ENCODE assay signal across 11 cellular contexts in the genomic region with DNA sequence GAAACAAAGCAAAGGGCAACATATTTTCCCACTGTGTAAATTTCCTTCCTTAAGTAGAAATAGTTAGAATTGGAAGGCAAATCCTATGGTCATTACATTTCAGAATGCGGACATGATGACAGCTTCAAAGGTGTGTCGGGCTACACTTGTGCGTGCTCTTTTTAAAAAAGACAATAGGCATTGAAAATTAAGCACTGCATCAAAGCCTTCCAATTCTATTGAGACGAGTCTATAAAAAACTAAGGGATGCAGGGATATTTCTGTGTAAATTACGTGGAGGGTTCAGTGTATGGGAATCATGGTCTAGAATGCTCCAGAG.
DNase-seq lines count a peak whose midpoint lies in the region.
"Had no signal": no experiment of that assay in that cellular context is flagged by ENCODE, and none has a peak within 500 bp of the region (broad histone marks: within the 10 kb centered on the region; RNA-seq: fewer than 3 reads in every experiment).

No MANE protein-coding gene starts in this region.

- in situ Hi-C loops in ACHN (cut with HindIII; ENCODE audit: low pct_ligation_motif_present, low pct_unique_long_range_greater_than_20kb, low sequenced_read_pairs), result no loop called here

- no peak overlapping the region for H2BK120ac ChIP-seq in mesenchymal stem cell (ENCODE audit: low read depth, low read length)

- no peak overlapping the region for H3K18ac ChIP-seq in mesenchymal stem cell (ENCODE audit: low read depth in 1 of 2, low read length in 2 of 2)

- no peak overlapping the region for H2BK15ac ChIP-seq in mesenchymal stem cell (ENCODE audit: low read depth, poor library complexity, severe bottlenecking)

- H2AFZ ChIP-seq in mesenchymal stem cell (ENCODE audit: low read depth, low read length), result no peak overlapping the region
- H2AFZ ChIP-seq: GM23248 had no signal

- no peak for DNase-seq in mesenchymal stem cell
- DNase-seq in ACHN, result no peak
- no peak for DNase-seq in activated CD4-positive, CD25-positive, alpha-beta regulatory T cell treated with anti-CD3 and anti-CD28 coated beads, Interleukin-2, amount 50 U/mL, for 72 hours
- no peak for DNase-seq in DMS153 (lab: John Stamatoyannopoulos, UW)
- DNase-seq: CD4-positive, CD25-positive, alpha-beta regulatory T cell had no signal

- H3K4me3 ChIP-seq in BLaER1 (no peak overlapping the region), mesenchymal stem cell (ENCODE audit: insufficient read depth in 1 of 2, low read depth in 1 of 2, low read length in 2 of 2) (no peak overlapping the region), subcutaneous abdominal adipose tissue (ENCODE audit: low read depth in 1 of 5, low read length in 5 of 5) (no peak overlapping the region)
- H3K4me3 ChIP-seq in BLaER1 treated with 17β-estradiol and CSF1 and Interleukin-3, amounts not matched to agents 10 nM and 100 nM, result no peak overlapping the region
- H3K4me3 ChIP-seq: A549, GM12878, GM23248 had no signal

- no peak overlapping the region for H3K4ac ChIP-seq in mesenchymal stem cell (ENCODE audit: low read depth in 1 of 2, low read length in 2 of 2)

- H3K9ac ChIP-seq in BLaER1, result no peak overlapping the region
- H3K9ac ChIP-seq in BLaER1 treated with 17β-estradiol and CSF1 and Interleukin-3, amounts not matched to agents 10 nM and 100 nM, result no peak overlapping the region
- peak overlapping the region; percentile 41 for H3K9ac ChIP-seq in mesenchymal stem cell (ENCODE audit: low read length)
- H3K9ac ChIP-seq in subcutaneous abdominal adipose tissue (ENCODE audit: low read length in 5 of 5), result no peak overlapping the region
- H3K9ac ChIP-seq: GM23248 had no signal

- peaks cover 28% of the 10 kb centered on the region for H3K36me3 ChIP-seq in BLaER1
- peaks cover 0 to 34% (median 3%) of the 10 kb centered on the region in 11 experiments; a peak in 8 of 22 replicates for H3K36me3 ChIP-seq in BLaER1 treated with 17β-estradiol and CSF1 and Interleukin-3, amounts not matched to agents 10 nM and 100 nM
- no peaks in the 10 kb centered on the region for H3K36me3 ChIP-seq in mesenchymal stem cell (ENCODE audit: control insufficient read depth in 1 of 2, insufficient read depth in 2 of 2, low read depth in 1 of 2, low read length in 2 of 2)
- no peaks in the 10 kb centered on the region for H3K36me3 ChIP-seq in subcutaneous abdominal adipose tissue (ENCODE audit: control insufficient read depth in 5 of 5, insufficient read depth in 5 of 5, low read length in 5 of 5)

- H4K20me1 ChIP-seq in BLaER1, result no peaks in the 10 kb centered on the region
- no peaks in the 10 kb centered on the region for H4K20me1 ChIP-seq in BLaER1 treated with 17β-estradiol and CSF1 and Interleukin-3, amounts not matched to agents 10 nM and 100 nM

- H4K91ac ChIP-seq in mesenchymal stem cell (ENCODE audit: low read length), result no peak overlapping the region

- H3K23ac ChIP-seq in mesenchymal stem cell (ENCODE audit: low read length in 2 of 2), result no peak overlapping the region

- no peaks in the 10 kb centered on the region for H3K79me1 ChIP-seq in mesenchymal stem cell (replicated peaks; ENCODE audit: low read length, poor library complexity, severe bottlenecking)

- 84% methylated on average over 5 of the region's 5 CpGs for WGBS in mesenchymal stem cell

- no peak overlapping the region for H2BK12ac ChIP-seq in mesenchymal stem cell (ENCODE audit: low read length in 2 of 2)

- peaks cover 48% of the 10 kb centered on the region for H3K4me1 ChIP-seq in BLaER1
- H3K4me1 ChIP-seq in BLaER1 treated with 17β-estradiol and CSF1 and Interleukin-3, amounts not matched to agents 10 nM and 100 nM, result peaks cover 11 to 42% (median 31%) of the 10 kb centered on the region in 10 experiments; a peak in 16 of 20 replicates
- no peaks in the 10 kb centered on the region for H3K4me1 ChIP-seq in mesenchymal stem cell (ENCODE audit: control insufficient read depth, insufficient read depth, low read depth, low read length)
- peaks cover 0 to 24% (median 14%) of the 10 kb centered on the region in 5 donors for H3K4me1 ChIP-seq in subcutaneous abdominal adipose tissue (ENCODE audit: control insufficient read depth in 5 of 5, insufficient read depth in 5 of 5, low read length in 5 of 5)
- H3K4me1 ChIP-seq: A549 had no signal

- H3K9me3 ChIP-seq in BLaER1, result peaks cover 80% of the 10 kb centered on the region
- peaks cover 23 to 93% (median 83%) of the 10 kb centered on the region in 11 experiments for H3K9me3 ChIP-seq in BLaER1 treated with 17β-estradiol and CSF1 and Interleukin-3, amounts not matched to agents 10 nM and 100 nM (replicated peaks in 1 of 11)
- H3K9me3 ChIP-seq in mesenchymal stem cell (ENCODE audit: control insufficient read depth, low read length), result peaks cover 8% of the 10 kb centered on the region
- H3K9me3 ChIP-seq in subcutaneous abdominal adipose tissue (ENCODE audit: control insufficient read depth in 5 of 5, low read length in 5 of 5), result no peaks in the 10 kb centered on the region
- H3K9me3 ChIP-seq: A549 had no signal

- no peak overlapping the region for H4K8ac ChIP-seq in mesenchymal stem cell (ENCODE audit: low read length)

- H3K4me2 ChIP-seq in BLaER1 (peak overlapping the region; percentile 55), mesenchymal stem cell (ENCODE audit: low read length, poor library complexity, severe bottlenecking) (no peak overlapping the region)
- H3K4me2 ChIP-seq in BLaER1 treated with 17β-estradiol and CSF1 and Interleukin-3, amounts not matched to agents 10 nM and 100 nM, result peak overlapping the region in 8 of 11 experiments; percentile 21 to 63 (median 40); a peak in 14 of 22 replicates
- H3K4me2 ChIP-seq: A549 had no signal

- no peak overlapping the region for H3K14ac ChIP-seq in mesenchymal stem cell (ENCODE audit: low read length in 2 of 2)

- peak overlapping the region; percentile 23 for H3K27ac ChIP-seq in BLaER1
- H3K27ac ChIP-seq in BLaER1 treated with 17β-estradiol and CSF1 and Interleukin-3, amounts not matched to agents 10 nM and 100 nM, result no peak overlapping the region
- no peak overlapping the region for H3K27ac ChIP-seq in mesenchymal stem cell (ENCODE audit: low read length, poor library complexity, severe bottlenecking)
- peak overlapping the region; percentile 6 for H3K27ac ChIP-seq in subcutaneous abdominal adipose tissue (ENCODE audit: low read depth, low read length)
- H3K27ac ChIP-seq: A549, GM23248 had no signal

- H3K27me3 ChIP-seq in BLaER1 (no peaks in the 10 kb centered on the region), mesenchymal stem cell (ENCODE audit: control insufficient read depth in 1 of 2, insufficient read depth in 1 of 2, low read length in 2 of 2) (no peaks in the 10 kb centered on the region), subcutaneous abdominal adipose tissue (ENCODE audit: control insufficient read depth in 5 of 5, insufficient read depth in 4 of 5, low read length in 5 of 5) (no peaks in the 10 kb centered on the region)
- no peaks in the 10 kb centered on the region for H3K27me3 ChIP-seq in BLaER1 treated with 17β-estradiol and CSF1 and Interleukin-3, amounts not matched to agents 10 nM and 100 nM

- no peak overlapping the region for H2BK5ac ChIP-seq in mesenchymal stem cell (ENCODE audit: low read depth, low read length, poor library complexity, severe bottlenecking)

- no peak overlapping the region for H2AK5ac ChIP-seq in mesenchymal stem cell (ENCODE audit: low read length, severe bottlenecking)

Comparison
In these comparisons a context has a peak if more than half of its experiments do, and no peak if none do; other contexts are left out.
1. H3K27ac ChIP-seq: peak in BLaER1 (single experiment) and subcutaneous abdominal adipose tissue (single experiment); none in BLaER1 treated with 17β-estradiol and CSF1 and Interleukin-3, amounts not matched to agents 10 nM and 100 nM (0 of 11) and mesenchymal stem cell (single experiment).